In the genomic region with DNA sequence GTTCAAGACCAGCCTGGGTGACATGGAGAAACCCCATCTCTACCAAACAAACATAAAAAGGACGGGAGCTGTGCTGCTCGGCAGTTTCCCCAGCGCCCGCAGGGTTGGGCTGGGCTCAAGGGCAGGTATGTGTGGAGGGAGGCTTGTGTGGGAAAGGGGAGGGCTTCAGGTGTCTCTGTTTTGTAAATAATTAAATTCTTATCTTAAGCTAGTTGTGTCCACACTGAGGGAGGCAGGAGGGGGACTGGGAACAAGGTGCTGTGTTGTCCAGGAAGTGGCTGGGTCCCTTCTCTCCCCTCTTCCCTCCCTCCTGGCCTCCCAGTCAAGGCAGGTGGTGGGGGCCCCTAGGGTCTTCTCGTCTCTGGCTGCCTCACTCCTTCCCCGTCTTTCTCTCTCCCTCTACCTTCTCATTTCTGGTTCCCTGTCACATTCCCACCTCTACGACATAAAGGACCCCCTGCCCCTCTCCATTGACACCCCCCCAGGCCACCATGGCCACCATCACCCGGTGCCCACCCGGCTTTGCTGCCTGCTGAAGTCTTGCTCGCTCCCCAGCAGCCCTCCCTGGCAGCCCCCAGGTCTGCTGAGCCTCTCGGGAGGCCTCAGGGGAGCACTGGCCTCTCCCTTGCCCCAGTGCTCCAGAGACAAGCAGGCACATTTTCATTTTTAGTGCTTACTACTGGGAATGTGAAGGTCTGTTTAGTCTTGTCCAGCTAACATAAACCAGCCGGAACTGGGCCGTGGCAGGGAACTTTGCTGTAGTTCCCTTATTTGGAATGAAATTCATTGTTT, we compare ENCODE assay signal across 26 cellular contexts. TPM values are rescaled to one million over a fixed set of nuclear protein-coding genes. Genes with fewer than 3 reads are reported as not detected.
DNase-seq lines count a peak whose midpoint lies in the region; ATAC-seq and TF ChIP-seq lines count a peak whose summit lies in the region.
"Had no signal": no experiment of that assay in that cellular context is flagged by ENCODE, and none has a peak within 500 bp of the region (broad histone marks: within the 10 kb centered on the region; RNA-seq: fewer than 3 reads in every experiment).

No MANE protein-coding gene starts in this region.

- intact Hi-C loops in colonic mucosa (cut with DNase I): no loop called here
- intact Hi-C loops in tibial artery (cut with DNase I; ENCODE audit: low total_unique reads): no loop called here

- H3K9me2 ChIP-seq in SK-N-SH: no peaks in the 10 kb centered on the region

- no peaks in the 10 kb centered on the region for H3K36me3 ChIP-seq in SK-N-SH (replicated peaks in 1 of 2; ENCODE audit: control insufficient read depth in 1 of 2, insufficient read depth in 2 of 2, low read length in 1 of 2)
- no peaks in the 10 kb centered on the region for H3K36me3 ChIP-seq in colonic mucosa
- H3K36me3 ChIP-seq in mucosa of rectum (ENCODE audit: control insufficient read depth in 2 of 2, insufficient read depth in 2 of 2, low read length in 2 of 2): no peaks in the 10 kb centered on the region
- no peaks in the 10 kb centered on the region for H3K36me3 ChIP-seq in upper lobe of left lung
- H3K36me3 ChIP-seq in tibial artery: no peaks in the 10 kb centered on the region
- H3K36me3 ChIP-seq: ovary, SJCRH30, tibial nerve had no signal

- H2AFZ ChIP-seq in SK-N-SH (ENCODE audit: low read depth): no peak overlapping the region

- CTCF ChIA-PET in SK-N-SH (lab: Yijun Ruan, JAX): no interaction called here

- TF ChIP-seq CTCF in SK-N-SH (IDR thresholded peaks at IDR 0.05) (no peak), colonic mucosa (IDR thresholded peaks at IDR 0.05) (no peak), upper lobe of left lung (IDR thresholded peaks at IDR 0.05) (no peak), foreskin keratinocyte (conservative IDR thresholded peaks at IDR 0.05) (no peak), tibial artery (IDR thresholded peaks at IDR 0.05) (no peak), GM13976 (IDR thresholded peaks at IDR 0.05; ENCODE audit: borderline replicate concordance, control extremely low read depth, extremely low read depth, insufficient read depth, missing control alignments) (no peak)

- H3K79me2 ChIP-seq in SK-N-SH (ENCODE audit: insufficient read depth): no peaks in the 10 kb centered on the region

- H3K9me3 ChIP-seq in SK-N-SH: no peaks in the 10 kb centered on the region
- no peaks in the 10 kb centered on the region for H3K9me3 ChIP-seq in colonic mucosa
- no peaks in the 10 kb centered on the region for H3K9me3 ChIP-seq in mucosa of rectum (ENCODE audit: control insufficient read depth in 2 of 2, low read length in 2 of 2)
- H3K9me3 ChIP-seq in upper lobe of left lung: no peaks in the 10 kb centered on the region
- no peaks in the 10 kb centered on the region for H3K9me3 ChIP-seq in tibial artery
- H3K9me3 ChIP-seq: ovary, SJCRH30, tibial nerve had no signal

- H3K4me3 ChIP-seq in SK-N-SH (ENCODE audit: low read depth in 2 of 2, low read length in 1 of 2): no peak overlapping the region
- H3K4me3 ChIP-seq in colonic mucosa: no peak overlapping the region
- no peak overlapping the region for H3K4me3 ChIP-seq in mucosa of rectum (ENCODE audit: low read length in 2 of 2)
- no peak overlapping the region for H3K4me3 ChIP-seq in upper lobe of left lung
- H3K4me3 ChIP-seq in tibial artery: no peak overlapping the region
- H3K4me3 ChIP-seq: ovary, SJCRH30, skin epidermis, tibial nerve had no signal

- TF ChIP-seq EP300 in SK-N-SH (IDR thresholded peaks at IDR 0.05; ENCODE audit: borderline replicate concordance in 1 of 2, low read depth in 1 of 2, low read length in 1 of 2): no peak
- no peak for TF ChIP-seq EP300 in upper lobe of left lung (IDR thresholded peaks at IDR 0.05)

- in situ Hi-C loops in GM13976 (cut with MboI; ENCODE audit: low sequenced_read_pairs, unreplicated experiment): no loop called here

- no peak for TF ChIP-seq RAD21 in SK-N-SH (IDR thresholded peaks at IDR 0.05; ENCODE audit: low read length)

- ATAC-seq in SK-N-SH treated with all-trans-retinoic acid at 6 μM for 48 hours: no peak
- ATAC-seq in upper lobe of left lung (ENCODE audit: low FRiP score in 2 of 2): no peak
- ATAC-seq in foreskin keratinocyte: no peak

- TF ChIP-seq POLR2A in upper lobe of left lung (IDR thresholded peaks at IDR 0.05): no peak

- no peaks in the 10 kb centered on the region for H3F3A ChIP-seq in SK-N-SH (replicated peaks; ENCODE audit: insufficient read depth)

- no peak overlapping the region for H3K9ac ChIP-seq in SK-N-SH
- peak overlapping the region in 1 of 2 donors; percentile 42 for H3K9ac ChIP-seq in colonic mucosa (ENCODE audit: low read depth in 2 of 2, low read length in 2 of 2)
- peak overlapping the region in 1 of 2 donors; percentile 34 for H3K9ac ChIP-seq in mucosa of rectum (ENCODE audit: low read depth in 1 of 2, low read length in 2 of 2)

- H3K4me1 ChIP-seq in SK-N-SH (ENCODE audit: control insufficient read depth in 1 of 2, insufficient read depth in 2 of 2, low read depth in 1 of 2, low read length in 1 of 2) (peaks cover 0 to 15% of the 10 kb centered on the region in 2 experiments; a peak in 1 of 4 replicates), colonic mucosa (peaks cover 4% of the 10 kb centered on the region), mucosa of rectum (ENCODE audit: control insufficient read depth in 2 of 2, insufficient read depth in 2 of 2, low read length in 2 of 2) (peaks cover 17 to 25% of the 10 kb centered on the region in 2 donors), upper lobe of left lung (no peaks in the 10 kb centered on the region), foreskin keratinocyte (no peaks in the 10 kb centered on the region), tibial artery (no peaks in the 10 kb centered on the region)

- POLR2A ChIA-PET in SK-N-SH (lab: Yijun Ruan, JAX): no interaction called here

- no peak overlapping the region for H3K4me2 ChIP-seq in SK-N-SH

- no peak overlapping the region for H3K27ac ChIP-seq in SK-N-SH (ENCODE audit: low read depth in 2 of 2, low read length in 1 of 2)
- H3K27ac ChIP-seq in colonic mucosa: peak overlapping the region; percentile 13
- peak overlapping the region; percentile 58 to 60 for H3K27ac ChIP-seq in mucosa of rectum (ENCODE audit: low read depth in 2 of 2, low read length in 2 of 2)
- no peak overlapping the region for H3K27ac ChIP-seq in upper lobe of left lung
- H3K27ac ChIP-seq in foreskin keratinocyte: no peak overlapping the region
- no peak overlapping the region for H3K27ac ChIP-seq in tibial artery
- H3K27ac ChIP-seq: C4-2B, ovary, SJCRH30, skin epidermis had no signal

- peak; percentile 17 for DNase-seq in SK-N-SH
- peak; percentile 57 for DNase-seq in colonic mucosa
- peak; percentile 11 to 52 for DNase-seq in upper lobe of left lung
- no peak for DNase-seq in foreskin keratinocyte
- no peak for DNase-seq in tibial artery
- no peak for DNase-seq in GM13976 (ENCODE audit: low spot score)
- DNase-seq: activated CD4-positive, alpha-beta T cell treated with anti-CD3 and anti-CD28 coated beads for 48 hours; activated naive CD8-positive, alpha-beta T cell treated with anti-CD3 and anti-CD28 coated beads for 36 hours; activated T-cell treated with anti-CD3 and anti-CD28 coated beads, Interleukin-2, amount 50 U/mL, for 1 hour; dermis blood vessel endothelial cell; DMS79; GOT3; NCI-H187 treated with DMSO at 0.1 percent for 48 hours; NCI-H524 treated with DMSO at 0.1 percent for 48 hours; SJCRH30; T-helper 9 cell had no signal

- no peaks in the 10 kb centered on the region for H4K20me1 ChIP-seq in SK-N-SH (ENCODE audit: insufficient read depth)

- WGBS in SK-N-SH (ENCODE audit: low lambda C conversion rate): 65% methylated on average over 13 of the region's 13 CpGs
- 81 to 82% methylated on average over 12 to 13 of the region's 13 CpGs for WGBS in upper lobe of left lung, 2 donors

- H3K27me3 ChIP-seq in SK-N-SH (ENCODE audit: insufficient read depth) (peaks cover 10% of the 10 kb centered on the region; the same call in 1 of the 2 replicates), colonic mucosa (no peaks in the 10 kb centered on the region), mucosa of rectum (ENCODE audit: control insufficient read depth in 2 of 2, insufficient read depth in 2 of 2, low read length in 2 of 2) (no peaks in the 10 kb centered on the region), upper lobe of left lung (no peaks in the 10 kb centered on the region), foreskin keratinocyte (peaks cover 21% of the 10 kb centered on the region), tibial artery (peaks cover 0 to 7% of the 10 kb centered on the region in 2 donors)
- H3K27me3 ChIP-seq: ovary, SJCRH30, tibial nerve had no signal

TF ChIP-seq in SK-N-SH, 30 proteins besides CTCF, POLR2A, EP300 and RAD21 (continues in another document):
- no peak for TF ChIP-seq JUND (IDR thresholded peaks at IDR 0.05)

RNA-seq across cellular contexts. Expression of a gene that starts 19.3 kb away (rescaled TPM):
- 0.05 and 0.19 TPM in 2 replicates for polyA plus RNA-seq in SK-N-SH (2012; rRNA removed)
- 0.04 and 0.05 TPM in 2 replicates for polyA plus RNA-seq in SK-N-SH (2012; cell fraction: cytosol; rRNA removed)
- polyA plus RNA-seq in SK-N-SH (2012; cell fraction: nucleus; rRNA removed): 0.12 and 0.36 TPM in 2 replicates
- total RNA-seq in colonic mucosa: 10 to 100 TPM; 40.2 to 46.1 TPM
- total RNA-seq in upper lobe of left lung: 1 to 10 TPM in 1 of 6 donors, under 1 TPM in 4, not detected in 1; 0.22 to 1.1 (median 0.80) TPM
- total RNA-seq in foreskin keratinocyte: 0.18 and 0.24 TPM in 2 replicates
- 0.32 and 0.40 TPM in 2 replicates for polyA plus RNA-seq in foreskin keratinocyte
- total RNA-seq: dermis blood vessel endothelial cell, MCF 10A had no signal

RNA-seq across cellular contexts. Expression of a gene that starts 33.7 kb away (rescaled TPM):
- polyA plus RNA-seq in SK-N-SH (2012; rRNA removed) (not detected in 2 replicates), foreskin keratinocyte (not detected in 2 replicates)
- not detected in 2 replicates for polyA plus RNA-seq in SK-N-SH (2012; cell fraction: cytosol; rRNA removed)
- polyA plus RNA-seq in SK-N-SH (2012; cell fraction: nucleus; rRNA removed): not detected in 2 replicates
- total RNA-seq in colonic mucosa (not detected), upper lobe of left lung (under 1 TPM in 2 of 6 donors, not detected in 4; 0.30 to 0.79 TPM), foreskin keratinocyte (not detected in 2 replicates)
- total RNA-seq: activated naive CD8-positive, alpha-beta T cell treated with anti-CD3 and anti-CD28 coated beads for 36 hours; dermis blood vessel endothelial cell; kidney epithelial cell; MCF 10A; mononuclear cell; ovary; SJCRH30; tibial nerve had no signal
- polyA plus RNA-seq: esophagus, ovary had no signal

RNA-seq across cellular contexts. Expression of a gene that starts 54.1 kb away (rescaled TPM):
- polyA plus RNA-seq in SK-N-SH (2012; rRNA removed) (not detected in 2 replicates), foreskin keratinocyte (not detected in 2 replicates)
- not detected in 2 replicates for polyA plus RNA-seq in SK-N-SH (2012; cell fraction: cytosol; rRNA removed)
- not detected in 2 replicates for polyA plus RNA-seq in SK-N-SH (2012; cell fraction: nucleus; rRNA removed)
- total RNA-seq in colonic mucosa (not detected), upper lobe of left lung (not detected), foreskin keratinocyte (not detected in 2 replicates)
- total RNA-seq: activated naive CD8-positive, alpha-beta T cell treated with anti-CD3 and anti-CD28 coated beads for 36 hours; dermis blood vessel endothelial cell; kidney epithelial cell; MCF 10A; mononuclear cell; ovary; tibial nerve had no signal
- polyA plus RNA-seq: esophagus, ovary had no signal

Comparison
In these comparisons a context has a peak if more than half of its experiments do, and no peak if none do; other contexts are left out.
1. DNase-seq: peak in SK-N-SH (single experiment), colonic mucosa (single experiment) and upper lobe of left lung (2 of 2); none in foreskin keratinocyte (0 of 2), tibial artery (0 of 2) and GM13976 (single experiment).
2. H3K27ac ChIP-seq: peak in colonic mucosa (single experiment) and mucosa of rectum (2 of 2); none in SK-N-SH (0 of 2), upper lobe of left lung (0 of 4), foreskin keratinocyte (single experiment) and tibial artery (0 of 2).
3. RNA of a gene that starts 19.3 kb away (total RNA-seq): 40.2 to 46.1 TPM in colonic mucosa; 0.22 to 1.1 TPM in upper lobe of left lung and 0.18 to 0.24 TPM in foreskin keratinocyte; every median in the first group is over 10 times any median in the second.